23 cellular contexts compared by ENCODE assay signal in genomic region chr9:117437283-117437682, GRCh38.
"Had no signal": no experiment of that assay in that cellular context is flagged by ENCODE, and none has a peak within 500 bp of the region (broad histone marks: within the 10 kb centered on the region; RNA-seq: fewer than 3 reads in every experiment).

No MANE protein-coding gene starts in this region.

- H3K9me3 Mint-ChIP-seq: activated CD4-positive, alpha-beta memory T cell treated with anti-CD3 and anti-CD28 coated beads for 36 hours; activated CD4-positive, alpha-beta T cell treated with anti-CD3 and anti-CD28 coated beads, Interleukin-2, amount 10 ng/mL, durations not matched to agents 7 days and 5 days had no signal

- H3K27me3 Mint-ChIP-seq: activated CD4-positive, alpha-beta memory T cell treated with anti-CD3 and anti-CD28 coated beads for 36 hours; activated CD4-positive, alpha-beta T cell treated with anti-CD3 and anti-CD28 coated beads, Interleukin-2, amount 10 ng/mL, durations not matched to agents 7 days and 5 days; T-helper 17 cell had no signal

- H3K4me1 Mint-ChIP-seq: activated CD4-positive, alpha-beta T cell treated with anti-CD3 and anti-CD28 coated beads, Interleukin-2, amount 10 ng/mL, durations not matched to agents 7 days and 5 days; activated T-helper 17 cell treated with anti-CD3 and anti-CD28 coated beads, Interleukin-2, amount 50 U/mL, for 72 hours; T-helper 17 cell had no signal

- H3K4me3 Mint-ChIP-seq: activated CD4-positive, alpha-beta memory T cell treated with anti-CD3 and anti-CD28 coated beads for 36 hours; activated CD4-positive, alpha-beta T cell treated with anti-CD3 and anti-CD28 coated beads, Interleukin-2, amount 10 ng/mL, durations not matched to agents 7 days and 5 days; activated naive CD4-positive, alpha-beta T cell treated with anti-CD3 and anti-CD28 coated beads for 36 hours; activated naive CD8-positive, alpha-beta T cell; activated T-helper 17 cell treated with anti-CD3 and anti-CD28 coated beads, Interleukin-2, amount 50 U/mL, for 72 hours; T-helper 17 cell; WTC11 had no signal

- H3K27ac Mint-ChIP-seq: activated CD4-positive, alpha-beta memory T cell treated with anti-CD3 and anti-CD28 coated beads for 36 hours; activated CD4-positive, alpha-beta T cell treated with anti-CD3 and anti-CD28 coated beads, Interleukin-2, amount 10 ng/mL, durations not matched to agents 7 days and 5 days; activated naive CD4-positive, alpha-beta T cell treated with anti-CD3 and anti-CD28 coated beads for 36 hours; activated naive CD8-positive, alpha-beta T cell; activated T-helper 17 cell treated with anti-CD3 and anti-CD28 coated beads, Interleukin-2, amount 50 U/mL, for 72 hours; T-helper 17 cell; WTC11 had no signal

- H3K36me3 ChIP-seq: brain microvascular endothelial cell had no signal

- DNase-seq: activated CD4-positive, alpha-beta memory T cell treated with anti-CD3 and anti-CD28 coated beads for 36 hours; activated CD4-positive, alpha-beta T cell treated with anti-CD3 and anti-CD28 coated beads for 1 hour; activated CD4-positive, alpha-beta T cell treated with anti-CD3 and anti-CD28 coated beads, Interleukin-2, amount 10 ng/mL, durations not matched to agents 7 days and 5 days; activated gamma-delta T cell; activated naive CD4-positive, alpha-beta T cell treated with anti-CD3 and anti-CD28 coated beads for 36 hours; activated T-cell treated with anti-CD3 and anti-CD28 coated beads for 4 hours; activated T-cell treated with anti-CD3 and anti-CD28 coated beads, Interleukin-2, amount 50 U/mL, for 48 hours; brain microvascular endothelial cell; MM.1S; NCI-H1105; NCI-H1436 treated with DMSO at 0.1 percent for 48 hours; NCI-H187; NCI-H2081; NCI-H510A treated with DMSO at 0.1 percent for 48 hours; NK-92 treated with Interleukin-12 subunit alpha and Interleukin-12 subunit beta, amount 100 ng/mL, for 24 hours; OCI-M1; SHP77 treated with DMSO at 0.1 percent for 48 hours; T-helper 17 cell; T-helper 9 cell had no signal

- H3K27me3 ChIP-seq: brain microvascular endothelial cell had no signal

- H3K27ac ChIP-seq: brain microvascular endothelial cell had no signal

- H3K36me3 Mint-ChIP-seq: activated CD4-positive, alpha-beta memory T cell treated with anti-CD3 and anti-CD28 coated beads for 36 hours; activated naive CD8-positive, alpha-beta T cell; WTC11 had no signal

- ATAC-seq: activated T-helper 17 cell treated with anti-CD3 and anti-CD28 coated beads, Interleukin-2, amount 50 U/mL, for 72 hours; Panc1; T-helper 17 cell; WTC11 had no signal
